ENCODE assay signal across 5 cellular contexts in the genomic region with DNA sequence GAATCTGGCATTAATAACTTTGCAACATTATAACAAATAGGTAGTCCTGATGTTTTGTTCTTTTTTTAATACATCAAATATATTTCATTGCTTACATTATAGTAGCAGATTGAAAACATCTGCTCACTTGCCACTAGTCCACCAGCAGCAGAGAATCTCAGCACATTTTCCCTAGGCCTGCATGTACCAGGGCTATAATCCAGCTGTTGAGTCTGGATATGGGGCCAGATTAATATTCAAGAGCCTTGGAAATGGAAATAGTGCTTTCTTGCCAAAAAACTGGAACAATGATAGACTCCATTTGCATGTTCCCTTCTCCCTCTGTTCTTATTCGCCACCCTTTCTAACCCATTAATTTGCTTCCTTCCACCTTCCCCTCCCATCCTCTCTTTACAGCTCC.
"Had no signal": no experiment of that assay in that cellular context is flagged by ENCODE, and none has a peak within 500 bp of the region (broad histone marks: within the 10 kb centered on the region; RNA-seq: fewer than 3 reads in every experiment).

No MANE protein-coding gene starts in this region.

- H3K4me3 ChIP-seq: K562 had no signal

- ATAC-seq: K562 had no signal

- DNase-seq: GOT3, H7, HCEC 1CT, IMR-90 had no signal
